ENCODE assay signal across 12 cellular contexts in genomic region chr17:62616993-62617893, GRCh38. TPM values are rescaled to one million over a fixed set of nuclear protein-coding genes. Genes with fewer than 3 reads are reported as not detected.
DNase-seq lines count a peak whose midpoint lies in the region; ATAC-seq and TF ChIP-seq lines count a peak whose summit lies in the region.
"Had no signal": no experiment of that assay in that cellular context is flagged by ENCODE, and none has a peak within 500 bp of the region (broad histone marks: within the 10 kb centered on the region; RNA-seq: fewer than 3 reads in every experiment).

No MANE protein-coding gene starts in this region.

- no peaks in the 10 kb centered on the region for H3K4me1 ChIP-seq in RWPE2 (ENCODE audit: insufficient read depth, poor library complexity, severe bottlenecking)
- peaks cover 11 to 26% of the 10 kb centered on the region in 2 experiments for H3K4me1 ChIP-seq in trophoblast cell (ENCODE audit: control insufficient read depth in 1 of 2, insufficient read depth in 2 of 2, low read length in 2 of 2)

- no peak overlapping the region; the same call in 1 of the 2 replicates for H3K4me3 Mint-ChIP-seq in HFFc6

- no peak overlapping the region for H2AFZ ChIP-seq in trophoblast cell (ENCODE audit: insufficient read depth, low read length, poor library complexity)

- no peak overlapping the region for H3K23ac ChIP-seq in trophoblast cell (ENCODE audit: low read length)

- H3K9me3 ChIP-seq in RWPE2 (ENCODE audit: severe bottlenecking) (no peaks in the 10 kb centered on the region), trophoblast cell (ENCODE audit: insufficient read depth, low read depth, low read length) (no peaks in the 10 kb centered on the region)
- H3K9me3 ChIP-seq: MG63, ovary had no signal

- no peak overlapping the region for H2BK12ac ChIP-seq in trophoblast cell (ENCODE audit: low read length)

- H3K18ac ChIP-seq in trophoblast cell (ENCODE audit: low read length) = no peak overlapping the region

- no peaks in the 10 kb centered on the region for H3K79me2 ChIP-seq in trophoblast cell (ENCODE audit: control insufficient read depth, insufficient read depth, low read length, poor library complexity)

- no peak overlapping the region for H2AK5ac ChIP-seq in trophoblast cell (ENCODE audit: low read length)

- H3K9ac ChIP-seq in trophoblast cell (ENCODE audit: low read length) = no peak overlapping the region

- peaks cover 2% of the 10 kb centered on the region for H3K79me1 ChIP-seq in trophoblast cell (ENCODE audit: low read length)

- peak overlapping the region; percentile 15 for H3K4me2 ChIP-seq in trophoblast cell (ENCODE audit: low read length)

- peaks cover 43% of the 10 kb centered on the region for H3K4me1 Mint-ChIP-seq in HFFc6 (ENCODE audit: low read depth)

- H4K12ac ChIP-seq in trophoblast cell (ENCODE audit: low read depth, low read length) = no peak overlapping the region

- no peak overlapping the region for H3K27ac ChIP-seq in RWPE2 (ENCODE audit: poor library complexity, severe bottlenecking)
- peak overlapping the region; percentile 50 for H3K27ac ChIP-seq in trophoblast cell (ENCODE audit: low read depth, low read length)
- H3K27ac ChIP-seq: ovary had no signal

- H3K4me3 ChIP-seq in RWPE2 (ENCODE audit: severe bottlenecking) (no peak overlapping the region), fibroblast of villous mesenchyme (ENCODE audit: low read depth, low read length) (no peak overlapping the region), trophoblast cell (ENCODE audit: low read depth, low read length) (no peak overlapping the region)
- H3K4me3 ChIP-seq: MG63, ovary had no signal

- no peak overlapping the region for H3K14ac ChIP-seq in trophoblast cell (ENCODE audit: low read length)

- no peak overlapping the region for H4K8ac ChIP-seq in trophoblast cell (ENCODE audit: low read depth, low read length)

- no peak overlapping the region for H2BK120ac ChIP-seq in trophoblast cell (ENCODE audit: insufficient read depth, low read length, poor library complexity)

- H4K91ac ChIP-seq in trophoblast cell (ENCODE audit: low read depth, low read length) = peak overlapping the region; percentile 30

- peaks cover 4% of the 10 kb centered on the region for H3K27me3 Mint-ChIP-seq in HFFc6 (ENCODE audit: insufficient read depth)

- H2BK5ac ChIP-seq in trophoblast cell (ENCODE audit: low read depth, low read length, poor library complexity) = peak overlapping the region; percentile 13

- TF ChIP-seq CTCF in HFFc6 (IDR thresholded peaks at IDR 0.05) (no peak), RWPE2 (IDR thresholded peaks at IDR 0.05; ENCODE audit: poor library complexity, severe bottlenecking) (no peak), fibroblast of villous mesenchyme (IDR thresholded peaks at IDR 0.05; ENCODE audit: insufficient read depth, low read depth, low read length) (no peak)

- H3K36me3 ChIP-seq in RWPE2 (ENCODE audit: low read depth) = peaks cover 13% of the 10 kb centered on the region
- peaks cover under 1 to 13% of the 10 kb centered on the region in 2 experiments for H3K36me3 ChIP-seq in trophoblast cell (ENCODE audit: control insufficient read depth in 1 of 2, insufficient read depth in 2 of 2, low read length in 2 of 2)
- H3K36me3 ChIP-seq: ovary had no signal

- H3K27ac Mint-ChIP-seq in HFFc6 = peak overlapping the region; percentile 43; the same call in 1 of the 2 replicates

- DNase-seq in HFFc6 = no peak
- no peak for DNase-seq in RWPE2 (ENCODE audit: low spot score)
- peak; percentile 31 for DNase-seq in fibroblast of villous mesenchyme (ENCODE audit: low read depth)
- no peak for DNase-seq in trophoblast cell
- DNase-seq in stimulated activated CD4-positive, alpha-beta T cell treated with anti-CD3 and anti-CD28 coated beads, Interleukin-4, amount 100 ng/mL, for 24 hours = no peak
- DNase-seq in GM03348 (ENCODE audit: low spot score) = no peak
- DNase-seq: activated CD4-positive, CD25-positive, alpha-beta regulatory T cell treated with anti-CD3 and anti-CD28 coated beads, Interleukin-2, amount 50 U/mL, for 72 hours; MG63; NCI-H524 treated with DMSO at 0.1 percent for 48 hours; ovary; SHP77 treated with DMSO at 0.1 percent for 48 hours had no signal

- no peak overlapping the region for H3K4ac ChIP-seq in trophoblast cell (ENCODE audit: low read depth, low read length)

- no peaks in the 10 kb centered on the region for H3K9me3 Mint-ChIP-seq in HFFc6

- WGBS in trophoblast cell (ENCODE audit: extremely low coverage, insufficient coverage, insufficient read length) = no CpG with 5 or more reads among the region's 8 CpGs

- no peaks in the 10 kb centered on the region for H3K27me3 ChIP-seq in RWPE2 (ENCODE audit: insufficient read depth, poor library complexity, severe bottlenecking)
- H3K27me3 ChIP-seq in trophoblast cell (ENCODE audit: insufficient read depth, low read length) = no peaks in the 10 kb centered on the region
- H3K27me3 ChIP-seq: MG63, ovary had no signal

- ATAC-seq in RWPE2 (ENCODE audit: low read depth) = peak; percentile 4; the same call in 1 of the 3 replicates
- ATAC-seq in GM21825 (IDR thresholded peaks at IDR 0.05; ENCODE audit: unreplicated experiment) = no peak

- H3K36me3 Mint-ChIP-seq in HFFc6 (ENCODE audit: low read depth) = peaks cover 17% of the 10 kb centered on the region

RNA-seq across cellular contexts. Expression of gene MRC2, which starts 10.2 kb away (rescaled TPM):
- 100 to 1,000 TPM; 255 to 313 (median 279) TPM for total RNA-seq in HFFc6 (2021; fragmentation: NEBNext Ultra II Directional; extraction: Animal tissue kit (Norgen Biotek cat#: 25700))
- 336 and 369 TPM in 2 replicates for total RNA-seq in fibroblast of villous mesenchyme
- polyA plus RNA-seq in trophoblast cell (2013) = 70.3 and 73.6 TPM in 2 replicates
